Comparison of ENCODE assay signal across 8 cellular contexts in the genomic region with DNA sequence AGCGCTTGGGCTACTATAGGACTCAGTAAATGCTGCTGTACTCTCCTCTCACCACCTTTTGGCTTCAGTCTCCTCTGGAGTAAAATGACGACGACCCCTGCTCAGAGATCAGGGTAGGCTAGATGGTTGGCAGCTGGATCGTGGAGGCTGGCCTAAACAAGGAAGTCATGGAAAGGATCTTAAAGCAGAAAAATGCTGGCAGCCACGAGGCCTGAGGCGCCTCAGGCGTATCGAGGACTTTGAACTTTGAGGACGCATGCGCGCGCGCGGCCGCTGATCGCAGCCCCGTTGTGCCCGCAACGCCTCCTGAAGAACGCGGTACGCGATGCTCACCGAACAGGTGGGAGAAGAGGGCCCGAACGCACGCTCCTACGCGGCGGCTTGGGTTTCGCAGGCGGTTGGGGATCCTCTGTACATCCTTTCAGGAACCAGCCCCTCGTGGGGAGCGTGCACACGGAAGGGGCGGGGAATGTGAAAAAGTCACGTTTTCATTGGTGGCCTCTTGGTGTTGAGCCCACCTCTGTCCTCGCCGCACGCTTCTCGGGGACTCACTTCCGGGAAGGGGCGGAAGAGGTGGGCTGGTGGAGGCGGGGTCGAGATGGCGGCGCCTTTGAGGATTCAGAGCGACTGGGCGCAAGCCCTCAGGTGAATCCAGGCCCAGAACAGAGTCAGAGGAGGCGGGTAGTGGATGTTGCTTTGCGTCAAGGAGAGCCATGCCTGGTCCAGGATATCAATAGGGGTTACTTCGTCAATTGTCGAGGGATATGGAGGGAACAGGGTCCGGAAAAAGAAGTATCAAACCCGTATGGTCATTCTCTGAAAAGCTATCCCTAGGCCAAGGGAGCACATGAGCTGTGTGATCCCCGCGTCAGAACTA. TPM values are rescaled to one million over a fixed set of nuclear protein-coding genes. Genes with fewer than 3 reads are reported as not detected.
A peak's percentile ranks its signal among the peaks of the same experiment; 100 is the strongest.
DNase-seq lines count a peak whose midpoint lies in the region; TF ChIP-seq lines count a peak whose summit lies in the region.

Gene COA4 (minus strand): TSS at position 423 of the 877 bp plus-strand sequence. CDS start 3,468 bp downstream, outside the sequence.
Gene PAAF1 (plus strand): TSS at position 576 of the 877 bp plus-strand sequence. CDS start 23 bp downstream, at position 599.

- H4K20me1 ChIP-seq in MM.1S (ENCODE audit: insufficient read depth, low read length) = no peaks in the 10 kb centered on the region
- no peaks in the 10 kb centered on the region for H4K20me1 ChIP-seq in neural cell (ENCODE audit: insufficient read depth)

- TF ChIP-seq RAD21 in neural cell (conservative IDR thresholded peaks at IDR 0.05) = peak; percentile 60

- H3K9me2 ChIP-seq in MM.1S (replicated peaks; ENCODE audit: insufficient read depth, low read length) (no peaks in the 10 kb centered on the region), neural cell (ENCODE audit: insufficient read depth, low read length) (no peaks in the 10 kb centered on the region)

- H3K27me3 ChIP-seq in HAP-1 (ENCODE audit: low read depth) = no peaks in the 10 kb centered on the region
- no peaks in the 10 kb centered on the region for H3K27me3 ChIP-seq in MM.1S (replicated peaks; ENCODE audit: insufficient read depth, low read length)
- H3K27me3 ChIP-seq in neural cell (ENCODE audit: insufficient read depth, low read depth, low read length) = no peaks in the 10 kb centered on the region
- H3K27me3 ChIP-seq in stomach = no peaks in the 10 kb centered on the region

- H3K4me2 ChIP-seq in MM.1S (ENCODE audit: low read depth, low read length) (peak within 1 kb of the TSS; percentile 92), neural cell (ENCODE audit: low read length) (peak within 1 kb of the TSS; percentile 70)

- TF ChIP-seq CTCF in MM.1S (IDR thresholded peaks at IDR 0.05; ENCODE audit: low read length) = no peak
- peak; percentile 36 for TF ChIP-seq CTCF in neural cell (IDR thresholded peaks at IDR 0.05; ENCODE audit: poor library complexity, severe bottlenecking)
- no peak for TF ChIP-seq CTCF in stomach (IDR thresholded peaks at IDR 0.05)

- H3K36me3 ChIP-seq in ES-I3 (ENCODE audit: insufficient read depth, low read length) (peaks cover 18% of the 10 kb centered on the region), HAP-1 (replicated peaks) (peaks cover 40% of the 10 kb centered on the region), MM.1S (replicated peaks; ENCODE audit: insufficient read depth, low read length) (0 out of 2 replicates have a peak, but pooled peaks cover 3% of the 10 kb centered on the region), neural cell (ENCODE audit: insufficient read depth, low read length) (peaks cover 5% of the 10 kb centered on the region), stomach (peaks cover 15 to 36% (median 36%) of the 10 kb centered on the region in 4 donors)

- TF ChIP-seq EP300 in neural cell (conservative IDR thresholded peaks at IDR 0.05; ENCODE audit: poor library complexity, severe bottlenecking) = peak; percentile 75
- no peak for TF ChIP-seq EP300 in stomach (IDR thresholded peaks at IDR 0.05)

- H3K9ac ChIP-seq in ES-I3 (ENCODE audit: low read depth, low read length) (peak within 1 kb of the TSS; percentile 74), MM.1S (ENCODE audit: low read length) (peak within 1 kb of the TSS; percentile 83), neural cell (ENCODE audit: low read length) (peak within 1 kb of the TSS; percentile 77)

- peak within 1 kb of the TSS; percentile 79 for H3K27ac ChIP-seq in MM.1S (ENCODE audit: low read length)
- peak within 1 kb of the TSS; percentile 86 for H3K27ac ChIP-seq in neural cell (ENCODE audit: low read length)
- H3K27ac ChIP-seq in stomach = peak within 1 kb of the TSS; percentile 77 to 96 (median 89)

- WGBS in stomach, 5 donors = 0 to 1% (median 1%) methylated on average over 47 to 57 of the region's 57 CpGs

- H3K9me3 ChIP-seq in ES-I3 (ENCODE audit: control insufficient read depth, insufficient read depth, low read length) (no peaks in the 10 kb centered on the region), HAP-1 (no peaks in the 10 kb centered on the region), MM.1S (replicated peaks; ENCODE audit: insufficient read depth, low read length) (no peaks in the 10 kb centered on the region), neural cell (ENCODE audit: low read length) (no peaks in the 10 kb centered on the region), stomach (no peaks in the 10 kb centered on the region)

- in situ Hi-C loops in HAP-1 (cut with MboI; ENCODE audit: low sequenced_read_pairs) = no loop called here

- H3K79me2 ChIP-seq in MM.1S (ENCODE audit: low read length) = peaks cover 53% of the 10 kb centered on the region
- H3K79me2 ChIP-seq in neural cell (replicated peaks; ENCODE audit: insufficient read depth, low read length) = peaks cover 33% of the 10 kb centered on the region

- no peak for TF ChIP-seq POLR2A in stomach (IDR thresholded peaks at IDR 0.05)

- H3K4me3 ChIP-seq in HAP-1 (peak within 1 kb of the TSS; percentile 74), MM.1S (ENCODE audit: low read length) (peak within 1 kb of the TSS; percentile 72), neural cell (ENCODE audit: low read length) (peak within 1 kb of the TSS; percentile 72), stomach (peak within 1 kb of the TSS; percentile 67 to 94 (median 76))

- intact Hi-C loops in stomach (cut with DNase I; ENCODE audit: low total_unique reads) = no loop called here

- peaks cover 7% of the 10 kb centered on the region for H3F3A ChIP-seq in MM.1S (ENCODE audit: insufficient read depth, low read length)
- H3F3A ChIP-seq in neural cell (ENCODE audit: insufficient read depth, low read length, poor library complexity, severe bottlenecking) = no peaks in the 10 kb centered on the region

- DNase-seq in HAP-1 (ENCODE audit: low spot score in 2 of 2) (peak; percentile 97), MM.1S (peak; percentile 98), SIG-M5 (lab: John Stamatoyannopoulos, UW) (peak; percentile 83), activated gamma-delta T cell (lab: John Stamatoyannopoulos, UW) (peak; percentile 85), fibroblast of the conjunctiva (ENCODE audit: low read depth) (peak; percentile 89), stomach (peak; percentile 94)

- H3K4me1 ChIP-seq in ES-I3 (ENCODE audit: insufficient read depth, low read length) = peaks cover 8% of the 10 kb centered on the region
- H3K4me1 ChIP-seq in HAP-1 = peaks cover 19% of the 10 kb centered on the region
- H3K4me1 ChIP-seq in MM.1S (ENCODE audit: low read length) = peaks cover 16% of the 10 kb centered on the region
- peaks cover 14 to 47% (median 22%) of the 10 kb centered on the region in 4 donors for H3K4me1 ChIP-seq in stomach

- H2AFZ ChIP-seq in MM.1S (ENCODE audit: low read length) = peak within 1 kb of the TSS; percentile 93
- H2AFZ ChIP-seq in neural cell (ENCODE audit: low read depth, low read length) = peak within 1 kb of the TSS; percentile 67

TF ChIP-seq in neural cell, 6 proteins besides CTCF, POLR2A, EP300 and RAD21:
- TF ChIP-seq, protein P1, sequence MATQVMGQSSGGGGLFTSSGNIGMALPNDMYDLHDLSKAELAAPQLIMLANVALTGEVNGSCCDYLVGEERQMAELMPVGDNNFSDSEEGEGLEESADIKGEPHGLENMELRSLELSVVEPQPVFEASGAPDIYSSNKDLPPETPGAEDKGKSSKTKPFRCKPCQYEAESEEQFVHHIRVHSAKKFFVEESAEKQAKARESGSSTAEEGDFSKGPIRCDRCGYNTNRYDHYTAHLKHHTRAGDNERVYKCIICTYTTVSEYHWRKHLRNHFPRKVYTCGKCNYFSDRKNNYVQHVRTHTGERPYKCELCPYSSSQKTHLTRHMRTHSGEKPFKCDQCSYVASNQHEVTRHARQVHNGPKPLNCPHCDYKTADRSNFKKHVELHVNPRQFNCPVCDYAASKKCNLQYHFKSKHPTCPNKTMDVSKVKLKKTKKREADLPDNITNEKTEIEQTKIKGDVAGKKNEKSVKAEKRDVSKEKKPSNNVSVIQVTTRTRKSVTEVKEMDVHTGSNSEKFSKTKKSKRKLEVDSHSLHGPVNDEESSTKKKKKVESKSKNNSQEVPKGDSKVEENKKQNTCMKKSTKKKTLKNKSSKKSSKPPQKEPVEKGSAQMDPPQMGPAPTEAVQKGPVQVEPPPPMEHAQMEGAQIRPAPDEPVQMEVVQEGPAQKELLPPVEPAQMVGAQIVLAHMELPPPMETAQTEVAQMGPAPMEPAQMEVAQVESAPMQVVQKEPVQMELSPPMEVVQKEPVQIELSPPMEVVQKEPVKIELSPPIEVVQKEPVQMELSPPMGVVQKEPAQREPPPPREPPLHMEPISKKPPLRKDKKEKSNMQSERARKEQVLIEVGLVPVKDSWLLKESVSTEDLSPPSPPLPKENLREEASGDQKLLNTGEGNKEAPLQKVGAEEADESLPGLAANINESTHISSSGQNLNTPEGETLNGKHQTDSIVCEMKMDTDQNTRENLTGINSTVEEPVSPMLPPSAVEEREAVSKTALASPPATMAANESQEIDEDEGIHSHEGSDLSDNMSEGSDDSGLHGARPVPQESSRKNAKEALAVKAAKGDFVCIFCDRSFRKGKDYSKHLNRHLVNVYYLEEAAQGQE (IDR thresholded peaks at IDR 0.05; ENCODE audit: borderline replicate concordance) = peak; percentile 77
- TF ChIP-seq TAF1 (IDR thresholded peaks at IDR 0.05; ENCODE audit: low read depth) (peak; percentile 91), SMC3 (conservative IDR thresholded peaks at IDR 0.05; ENCODE audit: poor library complexity) (peak; percentile 67), EZH2 (IDR thresholded peaks at IDR 0.05; ENCODE audit: borderline replicate concordance, insufficient read depth, low read length, poor library complexity, severe bottlenecking) (no peak), MXI1 (conservative IDR thresholded peaks at IDR 0.05; ENCODE audit: poor library complexity, severe bottlenecking) (peak; percentile 99), POLR2AphosphoS5 (IDR thresholded peaks at IDR 0.05) (peak; percentile 91)

RNA-seq across cellular contexts. Expression of gene COA4, which starts in this region (rescaled TPM):
- polyA plus RNA-seq in neural cell (81.8 and 108 TPM in 2 replicates), stomach (10 to 100 TPM; 71.1 to 94.0 (median 84.5) TPM)
- 41.7 and 49.9 TPM in 2 replicates for polyA minus RNA-seq in neural cell
- 10 to 100 TPM in 4 of 5 donors, 1 to 10 TPM in 1; 6.1 to 80.1 (median 42.0) TPM for total RNA-seq in stomach

RNA-seq across cellular contexts. Expression of gene PAAF1, which starts in this region (rescaled TPM):
- 80.3 and 86.9 TPM in 2 replicates for polyA plus RNA-seq in neural cell
- 43.6 and 54.3 TPM in 2 replicates for polyA minus RNA-seq in neural cell
- total RNA-seq in stomach = 10 to 100 TPM in 2 of 5 donors, 1 to 10 TPM in 2, not detected in 1; 5.4 to 20.4 (median 12.1) TPM
- 10 to 100 TPM in 2 of 3 donors, 1 to 10 TPM in 1; 10.0 to 20.3 (median 13.1) TPM for polyA plus RNA-seq in stomach

Comparison
In these comparisons a context has a peak if more than half of its experiments do, and no peak if none do; other contexts are left out.
1. Peak in every context shown above with its lines: DNase-seq, H3K4me3 ChIP-seq and H3K27ac ChIP-seq.